ENCODE assay signal across 1 cellular context in the genomic region with DNA sequence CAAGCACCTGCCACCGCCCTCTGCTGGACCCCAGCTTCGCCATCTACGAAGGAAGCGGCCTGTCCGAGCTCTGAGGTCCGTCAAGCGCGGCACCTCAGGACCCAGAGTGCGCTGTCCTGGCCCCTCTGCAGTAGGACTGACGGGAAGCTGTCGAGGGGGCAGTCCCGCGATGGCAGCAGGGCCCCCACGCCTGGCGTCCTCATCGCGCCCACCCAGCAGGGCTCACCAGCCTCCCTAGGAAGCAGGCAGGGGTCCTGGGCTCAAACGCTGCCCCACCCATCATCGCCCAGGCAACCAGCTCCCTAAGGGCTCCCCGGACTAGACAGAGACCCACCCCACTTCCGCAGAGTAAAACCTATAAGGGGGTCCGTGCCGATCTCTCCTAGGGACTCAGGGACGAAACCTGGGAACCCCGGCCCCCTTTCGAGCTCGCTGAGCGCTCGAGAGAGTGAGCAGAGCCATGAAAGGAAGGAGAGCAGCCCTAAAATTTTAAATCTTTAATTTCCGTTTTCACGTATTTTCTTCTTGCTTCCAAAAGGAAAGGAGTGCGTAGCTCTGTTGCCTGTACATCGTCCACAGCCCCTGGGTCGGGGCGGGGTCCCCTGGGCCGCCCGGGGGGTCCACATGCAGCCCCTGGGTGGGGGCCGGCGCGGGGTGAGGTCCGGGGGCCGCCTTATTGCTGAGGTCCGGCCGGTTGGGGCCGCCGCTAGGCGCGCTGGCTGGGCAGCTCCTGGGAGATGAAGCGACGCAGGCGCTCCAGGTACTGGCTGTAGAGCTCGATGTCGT.
A peak's percentile ranks its signal among the peaks of the same experiment; 100 is the strongest.
TF ChIP-seq lines count a peak whose summit lies in the region.

No MANE protein-coding gene starts in this region.

TF ChIP-seq in WTC11, 78 proteins besides CTCF, POLR2A, EP300 and RAD21:
- TF ChIP-seq PRRX2 (CRISPR knock-in tag; IDR thresholded peaks at IDR 0.05) (0 out of 2 replicates have a peak, but pooled peaks have one; percentile 45), ZNF138 (CRISPR knock-in tag; conservative IDR thresholded peaks at IDR 0.05) (0 out of 2 replicates have a peak, but pooled peaks have one; percentile 10), PRDM15 (CRISPR knock-in tag; IDR thresholded peaks at IDR 0.05) (peak; percentile 1; the same call in 1 of the 2 replicates), E2F5 (CRISPR knock-in tag; IDR thresholded peaks at IDR 0.05) (peak; percentile 80; the same call in 1 of the 2 replicates)
- TF ChIP-seq, protein P1, sequence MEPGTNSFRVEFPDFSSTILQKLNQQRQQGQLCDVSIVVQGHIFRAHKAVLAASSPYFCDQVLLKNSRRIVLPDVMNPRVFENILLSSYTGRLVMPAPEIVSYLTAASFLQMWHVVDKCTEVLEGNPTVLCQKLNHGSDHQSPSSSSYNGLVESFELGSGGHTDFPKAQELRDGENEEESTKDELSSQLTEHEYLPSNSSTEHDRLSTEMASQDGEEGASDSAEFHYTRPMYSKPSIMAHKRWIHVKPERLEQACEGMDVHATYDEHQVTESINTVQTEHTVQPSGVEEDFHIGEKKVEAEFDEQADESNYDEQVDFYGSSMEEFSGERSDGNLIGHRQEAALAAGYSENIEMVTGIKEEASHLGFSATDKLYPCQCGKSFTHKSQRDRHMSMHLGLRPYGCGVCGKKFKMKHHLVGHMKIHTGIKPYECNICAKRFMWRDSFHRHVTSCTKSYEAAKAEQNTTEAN (CRISPR knock-in tag; IDR thresholded peaks at IDR 0.05) = 0 out of 2 replicates have a peak, but pooled peaks have one; percentile 42
